Comparison of ENCODE assay signal across 8 cellular contexts in the genomic region with DNA sequence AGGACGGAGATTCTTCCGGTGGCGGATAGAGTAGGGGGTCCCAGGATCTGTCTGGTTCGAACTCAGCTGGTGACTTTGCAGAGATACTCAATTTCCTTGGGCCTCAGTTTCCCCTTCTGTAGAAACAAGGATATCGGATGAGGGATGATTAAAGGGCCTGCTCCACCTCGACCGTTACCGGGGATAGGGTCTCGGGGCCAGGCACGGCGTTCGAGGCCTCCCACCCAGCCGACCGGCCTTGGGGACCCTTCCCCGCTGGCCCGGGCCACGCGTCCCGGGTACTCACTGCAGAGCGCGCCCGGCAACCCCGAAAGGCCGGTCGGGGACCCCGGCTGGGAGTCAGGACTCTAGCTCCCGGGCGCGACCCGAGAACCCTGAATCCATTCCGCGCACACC. TPM values are rescaled to one million over a fixed set of nuclear protein-coding genes. Genes with fewer than 3 reads are reported as not detected.
DNase-seq lines count a peak whose midpoint lies in the region; ATAC-seq and TF ChIP-seq lines count a peak whose summit lies in the region.

No MANE protein-coding gene starts in this region.

- 0% methylated on average over 25 to 32 of the region's 32 CpGs for WGBS in aorta, 2 donors

- H3K27me3 ChIP-seq in left ventricle myocardium inferior (ENCODE audit: low read depth), result no peaks in the 10 kb centered on the region
- no peaks in the 10 kb centered on the region for H3K27me3 ChIP-seq in lower lobe of right lung (ENCODE audit: low read depth)
- no peaks in the 10 kb centered on the region for H3K27me3 ChIP-seq in aorta (ENCODE audit: control insufficient read depth in 1 of 2, insufficient read depth in 2 of 2, low read length in 1 of 2)

- no peak for DNase-seq in left ventricle myocardium inferior
- DNase-seq in left cardiac atrium, result no peak
- DNase-seq in lower lobe of right lung, result no peak
- no peak for DNase-seq in aorta
- DNase-seq in stimulated activated CD4-positive, alpha-beta T cell treated with anti-CD3 and anti-CD28 coated beads, Interleukin-4, amount 100 ng/mL, for 24 hours, result no peak
- DNase-seq in activated CD8-positive, alpha-beta memory T cell treated with anti-CD3 and anti-CD28 coated beads for 24 hours, result no peak

- no peaks in the 10 kb centered on the region for H3K9me3 ChIP-seq in left ventricle myocardium inferior (replicated peaks)
- no peaks in the 10 kb centered on the region for H3K9me3 ChIP-seq in lower lobe of right lung
- no peaks in the 10 kb centered on the region for H3K9me3 ChIP-seq in aorta (ENCODE audit: control insufficient read depth, low read length)

- H3K4me1 ChIP-seq in left ventricle myocardium inferior, result peaks cover 68% of the 10 kb centered on the region
- H3K4me1 ChIP-seq in lower lobe of right lung, result peaks cover 44% of the 10 kb centered on the region
- peaks cover 0 to 1% of the 10 kb centered on the region in 2 donors for H3K4me1 ChIP-seq in aorta (ENCODE audit: control insufficient read depth in 1 of 2, insufficient read depth in 2 of 2, low read length in 2 of 2)

- H3K27ac ChIP-seq in left ventricle myocardium inferior (replicated peaks), result peak overlapping the region; percentile 100
- peak overlapping the region; percentile 100 for H3K27ac ChIP-seq in angular gyrus (ENCODE audit: low read depth, low read length)
- peak overlapping the region; percentile 100 for H3K27ac ChIP-seq in lower lobe of right lung
- no peak overlapping the region for H3K27ac ChIP-seq in aorta (ENCODE audit: low read depth in 1 of 2, low read length in 2 of 2)

- intact Hi-C loops in left ventricle myocardium inferior (cut with micrococcal nuclease) (no loop called here), left cardiac atrium (cut with DNase I) (no loop called here), lower lobe of right lung (cut with DNase I) (no loop called here), aorta (cut with DNase I) (loop anchor here in 1 of 2 donors (5.0 kb wide), 1 partner anchor 40 kb away; a partner anchor contains a TSS)

- no peak for TF ChIP-seq CTCF in left ventricle myocardium inferior (IDR thresholded peaks at IDR 0.05; ENCODE audit: borderline replicate concordance)
- TF ChIP-seq CTCF in lower lobe of right lung (IDR thresholded peaks at IDR 0.05), result peak; percentile 17

- H3K36me3 ChIP-seq in left ventricle myocardium inferior, result peaks cover 24% of the 10 kb centered on the region
- H3K36me3 ChIP-seq in lower lobe of right lung, result peaks cover 25% of the 10 kb centered on the region
- no peaks in the 10 kb centered on the region for H3K36me3 ChIP-seq in aorta (ENCODE audit: control insufficient read depth in 1 of 2, insufficient read depth in 2 of 2, low read length in 1 of 2)

- H3K4me3 ChIP-seq in left ventricle myocardium inferior (peak overlapping the region; percentile 95), lower lobe of right lung (peak overlapping the region; percentile 73), aorta (ENCODE audit: low read length in 2 of 2) (peak overlapping the region; percentile 79 to 86)

- ATAC-seq in left cardiac atrium, result no peak
- ATAC-seq in lower lobe of right lung, result no peak
- no peak for ATAC-seq in aorta (ENCODE audit: low FRiP score)
- ATAC-seq in HG03159 (IDR thresholded peaks at IDR 0.05; ENCODE audit: unreplicated experiment), result no peak

RNA-seq across cellular contexts. Expression of a gene that starts 0.3 kb away (rescaled TPM):
- total RNA-seq in left ventricle myocardium inferior (15.0 TPM), left cardiac atrium (10 to 100 TPM; 15.6 to 19.0 TPM), lower lobe of right lung (16.4 TPM), aorta (10 to 100 TPM in 1 of 2 donors, 1 to 10 TPM in 1; 9.0 to 17.4 TPM)
- polyA plus RNA-seq in aorta, result 10 to 100 TPM in 1 of 2 donors, 1 to 10 TPM in 1; 5.5 to 19.4 TPM

RNA-seq across cellular contexts. Expression of a gene that starts 0.6 kb away (rescaled TPM):
- total RNA-seq in left ventricle myocardium inferior (122 TPM), left cardiac atrium (100 to 1,000 TPM; 109 to 175 TPM), lower lobe of right lung (159 TPM), aorta (100 to 1,000 TPM; 176 to 184 TPM)
- 100 to 1,000 TPM in 1 of 2 donors, 10 to 100 TPM in 1; 74.8 to 207 TPM for polyA plus RNA-seq in aorta

RNA-seq across cellular contexts. Expression of a gene that starts 39.0 kb away (rescaled TPM):
- total RNA-seq in left ventricle myocardium inferior, result 22.4 TPM
- 10 to 100 TPM; 20.1 to 25.2 TPM for total RNA-seq in left cardiac atrium
- 29.9 TPM for total RNA-seq in lower lobe of right lung
- 10 to 100 TPM; 21.0 to 22.3 TPM for total RNA-seq in aorta
- polyA plus RNA-seq in aorta, result 10 to 100 TPM; 11.4 to 21.5 TPM

RNA-seq across cellular contexts. Expression of a gene that starts 48.0 kb away (rescaled TPM):
- total RNA-seq in left ventricle myocardium inferior (1.4 TPM), left cardiac atrium (1 to 10 TPM; 1.0 to 3.1 TPM), lower lobe of right lung (0.83 TPM), aorta (1 to 10 TPM; 3.0 to 3.5 TPM)
- under 1 TPM in 1 of 2 donors, not detected in 1; 0.49 TPM for polyA plus RNA-seq in aorta

Comparison
In these comparisons a context has a peak if more than half of its experiments do, and no peak if none do; other contexts are left out.
1. H3K27ac ChIP-seq: peak in left ventricle myocardium inferior (single experiment), angular gyrus (single experiment) and lower lobe of right lung (single experiment); none in aorta (0 of 2).
2. Peak in every context shown above with its lines, with median percentiles within 50 percentile points of each other: H3K4me3 ChIP-seq.